18 cellular contexts compared by ENCODE assay signal in the genomic region with DNA sequence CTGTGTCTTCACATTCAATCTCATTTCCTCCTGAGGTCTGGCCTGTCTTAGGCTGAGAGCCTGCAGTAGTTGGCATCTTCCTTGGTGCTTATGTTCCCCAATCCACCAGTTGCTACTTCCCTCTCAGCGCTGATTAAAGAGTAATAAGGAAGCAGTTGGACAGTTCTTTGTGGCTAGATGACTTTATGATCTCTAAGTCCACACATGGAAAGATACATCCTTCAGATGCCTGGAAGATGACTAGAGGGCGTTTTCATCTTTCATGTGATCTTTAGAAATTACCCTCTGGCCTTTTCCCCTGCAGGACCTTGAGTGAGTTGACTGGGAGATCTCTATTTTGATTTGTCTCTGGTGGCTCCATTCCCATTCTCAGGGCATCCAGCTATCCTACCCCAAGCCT.
A peak's percentile ranks its signal among the peaks of the same experiment; 100 is the strongest.
DNase-seq lines count a peak whose midpoint lies in the region; ATAC-seq and TF ChIP-seq lines count a peak whose summit lies in the region.
"Had no signal": no experiment of that assay in that cellular context is flagged by ENCODE, and none has a peak within 500 bp of the region (broad histone marks: within the 10 kb centered on the region; RNA-seq: fewer than 3 reads in every experiment).

No MANE protein-coding gene starts in this region.

- H3K79me1 ChIP-seq in trophoblast cell (ENCODE audit: low read length) = no peaks in the 10 kb centered on the region

- H2BK5ac ChIP-seq in trophoblast cell (ENCODE audit: low read depth, low read length, poor library complexity) = no peak overlapping the region

- no TSS peak for BruUV-seq in Caco-2 (replicated peaks; lab: Mats Ljungman, UMichigan)

- H2BK12ac ChIP-seq in trophoblast cell (ENCODE audit: low read length) = no peak overlapping the region

- H3K27ac ChIP-seq in hepatocyte (no peak overlapping the region), trophoblast cell (ENCODE audit: low read depth, low read length) (no peak overlapping the region), left ventricle myocardium inferior (replicated peaks) (no peak overlapping the region)
- H3K27ac ChIP-seq: BLaER1 had no signal

- no peaks in the 10 kb centered on the region for H3K9me2 ChIP-seq in hepatocyte (replicated peaks; ENCODE audit: insufficient read depth)

- H3K27me3 ChIP-seq in Caco-2 (replicated peaks; ENCODE audit: control insufficient read depth, insufficient read depth, low read length) (no peaks in the 10 kb centered on the region), hepatocyte (no peaks in the 10 kb centered on the region), trophoblast cell (ENCODE audit: insufficient read depth, low read length) (no peaks in the 10 kb centered on the region), left ventricle myocardium inferior (ENCODE audit: low read depth) (no peaks in the 10 kb centered on the region)
- H3K27me3 ChIP-seq: BLaER1 had no signal

- POLR2A ChIA-PET in Caco-2 (lab: Charles Lee) = no interaction called here

- no peak for DNase-seq in Caco-2
- peak; percentile 6 for DNase-seq in LoVo (ENCODE audit: low spot score)
- DNase-seq in hepatocyte (ENCODE audit: low spot score) = peak; percentile 17
- DNase-seq in trophoblast cell = peak; percentile 35 to 87
- no peak for DNase-seq in activated T-helper 2 cell treated with anti-CD3 and anti-CD28 coated beads, Interferon-gamma antibody, Interleukin-2, Interleukin-4, amounts not matched to agents 10 μg/mL and 5 μg/mL and 100 μg/mL, durations not matched to agents 14 hours and 24 hours and 36 hours (ENCODE audit: low spot score)
- no peak for DNase-seq in left ventricle myocardium inferior
- DNase-seq: 8988T; AML-193; Calu3; CD4-positive, CD25-positive, alpha-beta regulatory T cell; DND-41; GDM1; HCEC 1CT; HFFc6; IMR-90 had no signal

- H4K91ac ChIP-seq in trophoblast cell (ENCODE audit: low read depth, low read length) = no peak overlapping the region

- H4K8ac ChIP-seq in trophoblast cell (ENCODE audit: low read depth, low read length) = no peak overlapping the region

- H3K14ac ChIP-seq in trophoblast cell (ENCODE audit: low read length) = no peak overlapping the region

- H3K9me3 Mint-ChIP-seq in Caco-2 (ENCODE audit: unreplicated experiment) = peaks cover 10% of the 10 kb centered on the region
- no peaks in the 10 kb centered on the region for H3K9me3 Mint-ChIP-seq in activated T-helper 2 cell treated with anti-CD3 and anti-CD28 coated beads, Interferon-gamma antibody, Interleukin-2, Interleukin-4, amounts not matched to agents 10 μg/mL and 5 μg/mL and 100 μg/mL, durations not matched to agents 14 hours and 24 hours and 36 hours

- H3K36me3 ChIP-seq in Caco-2 (ENCODE audit: control insufficient read depth, insufficient read depth, low read length) (no peaks in the 10 kb centered on the region), hepatocyte (replicated peaks; ENCODE audit: insufficient read depth, low read depth) (no peaks in the 10 kb centered on the region), trophoblast cell (ENCODE audit: control insufficient read depth in 1 of 2, insufficient read depth in 2 of 2, low read length in 2 of 2) (no peaks in the 10 kb centered on the region), left ventricle myocardium inferior (no peaks in the 10 kb centered on the region)
- H3K36me3 ChIP-seq: BLaER1 had no signal

- H3K4me1 ChIP-seq in Caco-2 (peaks cover 60% of the 10 kb centered on the region), hepatocyte (ENCODE audit: insufficient read depth) (peaks cover 11% of the 10 kb centered on the region), trophoblast cell (ENCODE audit: control insufficient read depth in 1 of 2, insufficient read depth in 2 of 2, low read length in 2 of 2) (no peaks in the 10 kb centered on the region), left ventricle myocardium inferior (no peaks in the 10 kb centered on the region)
- H3K4me1 ChIP-seq: BLaER1 had no signal

- no peak for ATAC-seq in GM21528 (IDR thresholded peaks at IDR 0.05; ENCODE audit: low FRiP score, unreplicated experiment)
- ATAC-seq in HG03097 (IDR thresholded peaks at IDR 0.05; ENCODE audit: low FRiP score, unreplicated experiment) = no peak

- CTCF ChIA-PET in Caco-2 (lab: Charles Lee) = no interaction called here

- TF ChIP-seq CTCF in Caco-2 (IDR thresholded peaks at IDR 0.05; ENCODE audit: insufficient read depth in 1 of 2, low read depth in 1 of 2, low read length in 1 of 2, severe bottlenecking in 1 of 2, unreplicated experiment in 1 of 2) (no peak), hepatocyte (IDR thresholded peaks at IDR 0.05; ENCODE audit: poor library complexity) (no peak), left ventricle myocardium inferior (IDR thresholded peaks at IDR 0.05; ENCODE audit: borderline replicate concordance) (no peak)

- no peaks in the 10 kb centered on the region for H3K79me2 ChIP-seq in hepatocyte
- no peaks in the 10 kb centered on the region for H3K79me2 ChIP-seq in trophoblast cell (ENCODE audit: control insufficient read depth, insufficient read depth, low read length, poor library complexity)

- no peak overlapping the region for H2AK5ac ChIP-seq in trophoblast cell (ENCODE audit: low read length)

- H2BK120ac ChIP-seq in trophoblast cell (ENCODE audit: insufficient read depth, low read length, poor library complexity) = no peak overlapping the region

- H3K9me3 ChIP-seq in Caco-2 = no peaks in the 10 kb centered on the region
- H3K9me3 ChIP-seq in hepatocyte (ENCODE audit: low read depth) = no peaks in the 10 kb centered on the region
- H3K9me3 ChIP-seq in trophoblast cell (ENCODE audit: insufficient read depth, low read depth, low read length) = no peaks in the 10 kb centered on the region
- peaks cover 9% of the 10 kb centered on the region for H3K9me3 ChIP-seq in left ventricle myocardium inferior (replicated peaks)
- H3K9me3 ChIP-seq: BLaER1 had no signal

- H3K4me3 ChIP-seq in Caco-2 (ENCODE audit: low read depth, low read length) (no peak overlapping the region), hepatocyte (no peak overlapping the region), trophoblast cell (ENCODE audit: low read depth, low read length) (no peak overlapping the region), left ventricle myocardium inferior (no peak overlapping the region)
- H3K4me3 ChIP-seq: BLaER1 had no signal

- H4K12ac ChIP-seq in trophoblast cell (ENCODE audit: low read depth, low read length) = no peak overlapping the region

- H3K18ac ChIP-seq in trophoblast cell (ENCODE audit: low read length) = no peak overlapping the region

- H3K4me2 ChIP-seq in hepatocyte = no peak overlapping the region
- no peak overlapping the region for H3K4me2 ChIP-seq in trophoblast cell (ENCODE audit: low read length)
- H3K4me2 ChIP-seq: BLaER1 had no signal

- intact Hi-C loops in Caco-2 (cut with micrococcal nuclease; ENCODE audit: unreplicated experiment) = loop anchor here (10.0 kb wide), 1 partner anchor 367 kb away; the partner anchor contains the start of gene TMEM243
- intact Hi-C loops in activated T-helper 2 cell treated with anti-CD3 and anti-CD28 coated beads, Interferon-gamma antibody, Interleukin-2, Interleukin-4, amounts not matched to agents 10 μg/mL and 5 μg/mL and 100 μg/mL, durations not matched to agents 14 hours and 24 hours and 36 hours (cut with micrococcal nuclease) = no loop called here
- intact Hi-C loops in left ventricle myocardium inferior (cut with micrococcal nuclease) = no loop called here

- peak overlapping the region; percentile 11 for H3K27ac Mint-ChIP-seq in Caco-2 (ENCODE audit: unreplicated experiment)
- H3K27ac Mint-ChIP-seq in activated T-helper 2 cell treated with anti-CD3 and anti-CD28 coated beads, Interferon-gamma antibody, Interleukin-2, Interleukin-4, amounts not matched to agents 10 μg/mL and 5 μg/mL and 100 μg/mL, durations not matched to agents 14 hours and 24 hours and 36 hours = no peak overlapping the region
- H3K27ac Mint-ChIP-seq: CD4-positive, CD25-positive, alpha-beta regulatory T cell; HFFc6 had no signal

- no peak overlapping the region for H3K4me3 Mint-ChIP-seq in Caco-2 (ENCODE audit: unreplicated experiment)
- no peak overlapping the region for H3K4me3 Mint-ChIP-seq in activated T-helper 2 cell treated with anti-CD3 and anti-CD28 coated beads, Interferon-gamma antibody, Interleukin-2, Interleukin-4, amounts not matched to agents 10 μg/mL and 5 μg/mL and 100 μg/mL, durations not matched to agents 14 hours and 24 hours and 36 hours (ENCODE audit: low read depth)
- H3K4me3 Mint-ChIP-seq: CD4-positive, CD25-positive, alpha-beta regulatory T cell; HFFc6 had no signal

- H3K27me3 Mint-ChIP-seq in Caco-2 (ENCODE audit: insufficient read depth, unreplicated experiment) = no peaks in the 10 kb centered on the region
- H3K27me3 Mint-ChIP-seq in activated T-helper 2 cell treated with anti-CD3 and anti-CD28 coated beads, Interferon-gamma antibody, Interleukin-2, Interleukin-4, amounts not matched to agents 10 μg/mL and 5 μg/mL and 100 μg/mL, durations not matched to agents 14 hours and 24 hours and 36 hours (ENCODE audit: low read depth) = no peaks in the 10 kb centered on the region
- H3K27me3 Mint-ChIP-seq: CD4-positive, CD25-positive, alpha-beta regulatory T cell had no signal

- no peaks in the 10 kb centered on the region for H4K20me1 ChIP-seq in hepatocyte (ENCODE audit: insufficient read depth, poor library complexity, severe bottlenecking)
- H4K20me1 ChIP-seq: BLaER1 had no signal

- H3K4me1 Mint-ChIP-seq in Caco-2 (ENCODE audit: low read depth, unreplicated experiment) = peaks cover 44% of the 10 kb centered on the region
- H3K4me1 Mint-ChIP-seq in activated T-helper 2 cell treated with anti-CD3 and anti-CD28 coated beads, Interferon-gamma antibody, Interleukin-2, Interleukin-4, amounts not matched to agents 10 μg/mL and 5 μg/mL and 100 μg/mL, durations not matched to agents 14 hours and 24 hours and 36 hours (ENCODE audit: low read depth) = no peaks in the 10 kb centered on the region
- H3K4me1 Mint-ChIP-seq: CD4-positive, CD25-positive, alpha-beta regulatory T cell had no signal

- H3K23ac ChIP-seq in trophoblast cell (ENCODE audit: low read length) = no peak overlapping the region

- no peak overlapping the region for H3K4ac ChIP-seq in trophoblast cell (ENCODE audit: low read depth, low read length)

- H3K9ac ChIP-seq in trophoblast cell (ENCODE audit: low read length) = no peak overlapping the region
- H3K9ac ChIP-seq: BLaER1 had no signal

- H2AFZ ChIP-seq in hepatocyte (no peak overlapping the region), trophoblast cell (ENCODE audit: insufficient read depth, low read length, poor library complexity) (no peak overlapping the region)

- 87% methylated on average over 2 of the region's 2 CpGs for WGBS in hepatocyte (ENCODE audit: low lambda C conversion rate, missing lambda C conversion rate)
- WGBS in trophoblast cell (ENCODE audit: extremely low coverage, insufficient coverage, insufficient read length) = no CpG with 5 or more reads among the region's 2 CpGs

- H3K36me3 Mint-ChIP-seq in Caco-2 (ENCODE audit: insufficient read depth, unreplicated experiment) = no peaks in the 10 kb centered on the region
- no peaks in the 10 kb centered on the region for H3K36me3 Mint-ChIP-seq in activated T-helper 2 cell treated with anti-CD3 and anti-CD28 coated beads, Interferon-gamma antibody, Interleukin-2, Interleukin-4, amounts not matched to agents 10 μg/mL and 5 μg/mL and 100 μg/mL, durations not matched to agents 14 hours and 24 hours and 36 hours (ENCODE audit: low read depth)
- H3K36me3 Mint-ChIP-seq: CD4-positive, CD25-positive, alpha-beta regulatory T cell had no signal

Comparison
In these comparisons a context has a peak if more than half of its experiments do, and no peak if none do; other contexts are left out.
1. DNase-seq: peak in LoVo (single experiment), hepatocyte (single experiment) and trophoblast cell (2 of 2); none in Caco-2 (0 of 2), activated T-helper 2 cell treated with anti-CD3 and anti-CD28 coated beads, Interferon-gamma antibody, Interleukin-2, Interleukin-4, amounts not matched to agents 10 μg/mL and 5 μg/mL and 100 μg/mL, durations not matched to agents 14 hours and 24 hours and 36 hours (single experiment) and left ventricle myocardium inferior (single experiment).